11 cellular contexts compared by ENCODE assay signal in the genomic region with DNA sequence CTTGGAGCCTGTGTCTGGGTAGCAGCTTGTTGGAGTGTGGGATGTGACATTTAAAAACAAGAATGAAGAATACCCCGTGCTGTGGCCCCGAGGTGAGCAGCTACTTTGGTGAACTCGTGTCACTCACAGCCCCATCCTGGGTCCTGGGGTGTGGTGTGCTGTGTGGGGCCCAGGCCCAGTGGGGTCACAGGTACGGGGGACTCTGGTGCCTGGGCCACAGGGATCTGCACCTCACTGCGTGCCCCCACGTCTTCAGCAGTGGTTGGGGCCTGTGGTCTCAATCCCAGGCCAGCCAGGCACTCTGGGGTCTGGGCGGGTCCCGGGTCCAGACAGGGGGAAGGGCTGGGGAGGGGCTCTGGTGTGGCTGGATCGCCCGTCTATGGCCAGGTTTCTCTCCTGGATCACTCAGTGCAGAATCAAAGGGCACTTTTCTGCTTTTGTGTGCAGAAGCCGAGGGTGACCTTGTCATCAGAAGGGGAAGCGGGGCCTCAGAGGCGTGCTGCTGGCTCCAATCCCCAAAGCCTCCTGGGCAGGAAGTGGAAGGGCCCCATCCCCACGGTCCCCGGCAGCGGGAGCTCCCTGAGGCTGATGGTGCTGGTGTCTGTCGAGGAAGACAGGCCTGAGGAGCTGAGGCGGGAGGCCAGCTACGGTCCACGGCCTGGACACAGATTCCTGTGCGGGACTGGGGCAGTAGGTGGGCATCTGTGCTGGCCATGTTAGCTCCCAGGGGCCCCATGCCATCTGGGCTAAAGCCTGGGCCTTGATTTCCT. TPM values are rescaled to one million over a fixed set of nuclear protein-coding genes. Genes with fewer than 3 reads are reported as not detected.
DNase-seq lines count a peak whose midpoint lies in the region; ATAC-seq and TF ChIP-seq lines count a peak whose summit lies in the region.
"Had no signal": no experiment of that assay in that cellular context is flagged by ENCODE, and none has a peak within 500 bp of the region (broad histone marks: within the 10 kb centered on the region; RNA-seq: fewer than 3 reads in every experiment).

No MANE protein-coding gene starts in this region.

- ATAC-seq in aorta (ENCODE audit: low FRiP score): no peak

- 74 to 81% methylated on average over 21 of the region's 21 CpGs for WGBS in aorta, 2 donors
- WGBS in prostate gland: 59% methylated on average over 21 of the region's 21 CpGs

- no peaks in the 10 kb centered on the region for H3K36me3 ChIP-seq in aorta (ENCODE audit: control insufficient read depth in 1 of 2, insufficient read depth in 2 of 2, low read length in 1 of 2)
- no peaks in the 10 kb centered on the region for H3K36me3 ChIP-seq in prostate gland

- H3K4me1 ChIP-seq in aorta (ENCODE audit: control insufficient read depth in 1 of 2, insufficient read depth in 2 of 2, low read length in 2 of 2): no peaks in the 10 kb centered on the region
- H3K4me1 ChIP-seq in prostate gland (replicated peaks): no peaks in the 10 kb centered on the region

- no peaks in the 10 kb centered on the region for H3K9me3 ChIP-seq in aorta (ENCODE audit: control insufficient read depth, low read length)
- H3K9me3 ChIP-seq in prostate gland: no peaks in the 10 kb centered on the region

- H3K27me3 ChIP-seq in aorta (ENCODE audit: control insufficient read depth in 1 of 2, insufficient read depth in 2 of 2, low read length in 1 of 2) (no peaks in the 10 kb centered on the region), prostate gland (replicated peaks; ENCODE audit: insufficient read depth) (no peaks in the 10 kb centered on the region)

- no peak for TF ChIP-seq POLR2A in prostate gland (IDR thresholded peaks at IDR 0.05)

- no peak for TF ChIP-seq CTCF in prostate gland (IDR thresholded peaks at IDR 0.05)

- H3K27ac ChIP-seq in aorta (ENCODE audit: low read depth in 1 of 2, low read length in 2 of 2) (no peak overlapping the region), prostate gland (no peak overlapping the region)
- H3K27ac ChIP-seq: C4-2B had no signal

- no peak overlapping the region for H3K4me3 ChIP-seq in aorta (ENCODE audit: low read length in 2 of 2)
- H3K4me3 ChIP-seq in prostate gland: no peak overlapping the region

- DNase-seq in stimulated activated CD4-positive, alpha-beta T cell treated with anti-CD3 and anti-CD28 coated beads, Interleukin-15, amount 100 ng/mL, for 24 hours: peak; percentile 60
- no peak for DNase-seq in stimulated activated CD4-positive, alpha-beta T cell treated with anti-CD3 and anti-CD28 coated beads, Interleukin-4, amount 100 ng/mL, for 1 hour
- DNase-seq in activated CD8-positive, alpha-beta memory T cell treated with anti-CD3 and anti-CD28 coated beads for 24 hours: peak; percentile 71
- peak; percentile 51 for DNase-seq in islet precursor cell
- peak; percentile 68 to 79 for DNase-seq in aorta
- DNase-seq in NCI-H446 (lab: John Stamatoyannopoulos, UW): no peak
- DNase-seq in NCI-H2171 treated with DMSO at 0.1 percent for 48 hours (lab: John Stamatoyannopoulos, UW): no peak
- no peak for DNase-seq in prostate gland (ENCODE audit: low spot score)

- intact Hi-C loops in aorta (cut with DNase I): no loop called here
- intact Hi-C loops in prostate gland (cut with DNase I): no loop called here

RNA-seq across cellular contexts. Expression of a gene that starts 1.4 kb away (rescaled TPM):
- total RNA-seq in aorta: 1 to 10 TPM; 2.1 to 3.9 TPM
- 10 to 100 TPM; 10.1 to 14.5 TPM for polyA plus RNA-seq in aorta
- total RNA-seq in prostate gland: 1 to 10 TPM; 3.3 to 4.6 TPM

RNA-seq across cellular contexts. Expression of a gene that starts 40.2 kb away (rescaled TPM):
- total RNA-seq in aorta: 10 to 100 TPM; 23.7 to 35.5 TPM
- polyA plus RNA-seq in aorta: 10 to 100 TPM; 12.6 to 66.9 TPM
- total RNA-seq in prostate gland: 10 to 100 TPM; 25.5 to 68.4 TPM

RNA-seq across cellular contexts. Expression of a gene that starts 56.0 kb away (rescaled TPM):
- not detected for total RNA-seq in aorta
- polyA plus RNA-seq in aorta: under 1 TPM in 1 of 2 donors, not detected in 1; 0.38 TPM
- total RNA-seq in prostate gland: not detected
- total RNA-seq: fibroblast of villous mesenchyme had no signal
- polyA plus RNA-seq: neural cell had no signal

RNA-seq across cellular contexts. Expression of a gene that starts 58.4 kb away (rescaled TPM):
- total RNA-seq in aorta (10 to 100 TPM; 42.9 to 46.9 TPM), prostate gland (10 to 100 TPM; 36.9 to 94.7 TPM)
- 100 to 1,000 TPM in 1 of 2 donors, 10 to 100 TPM in 1; 48.2 to 108 TPM for polyA plus RNA-seq in aorta

Comparison
In these comparisons a context has a peak if more than half of its experiments do, and no peak if none do; other contexts are left out.
1. DNase-seq: peak in stimulated activated CD4-positive, alpha-beta T cell treated with anti-CD3 and anti-CD28 coated beads, Interleukin-15, amount 100 ng/mL, for 24 hours (single experiment), activated CD8-positive, alpha-beta memory T cell treated with anti-CD3 and anti-CD28 coated beads for 24 hours (single experiment), islet precursor cell (single experiment) and aorta (2 of 2); none in stimulated activated CD4-positive, alpha-beta T cell treated with anti-CD3 and anti-CD28 coated beads, Interleukin-4, amount 100 ng/mL, for 1 hour (single experiment), NCI-H446 (0 of 2), NCI-H2171 treated with DMSO at 0.1 percent for 48 hours (single experiment) and prostate gland (single experiment).